In genomic region chr14:104331871-104332605, GRCh38 we compare ENCODE assay signal across 22 cellular contexts.
DNase-seq lines count a peak whose midpoint lies in the region; ATAC-seq and TF ChIP-seq lines count a peak whose summit lies in the region.
"Had no signal": no experiment of that assay in that cellular context is flagged by ENCODE, and none has a peak within 500 bp of the region (broad histone marks: within the 10 kb centered on the region; RNA-seq: fewer than 3 reads in every experiment).

No MANE protein-coding gene starts in this region.

- peak; percentile 12 for TF ChIP-seq CTCF in MCF 10A (IDR thresholded peaks at IDR 0.05; ENCODE audit: unreplicated experiment)
- no peak for TF ChIP-seq CTCF in mammary epithelial cell (conservative IDR thresholded peaks at IDR 0.05 in 1 of 2, IDR thresholded peaks at IDR 0.05 in 1 of 2; ENCODE audit: extremely low read depth in 1 of 2, insufficient read depth in 1 of 2, low read depth in 1 of 2, low read length in 2 of 2)
- TF ChIP-seq CTCF in OCI-LY1 (IDR thresholded peaks at IDR 0.05; ENCODE audit: low read length) = peak; percentile 58
- peak; percentile 28 for TF ChIP-seq CTCF in glutamatergic neuron (IDR thresholded peaks at IDR 0.05; ENCODE audit: partially characterized antibody, unreplicated experiment)
- no peak for TF ChIP-seq CTCF in testis (IDR thresholded peaks at IDR 0.05)
- TF ChIP-seq CTCF in progenitor cell of endocrine pancreas (IDR thresholded peaks at IDR 0.05; ENCODE audit: unreplicated experiment) = no peak

- POLR2A ChIA-PET in MCF 10A (lab: Yijun Ruan, JAX) = no interaction called here
- POLR2A ChIA-PET in activated CD8-positive, alpha-beta T cell treated with anti-CD3 and anti-CD28 coated beads, Interleukin-2, amount 10 ng/mL, durations not matched to agents 7 days and 5 days (lab: Charles Lee) = no interaction called here

- H3K36me3 Mint-ChIP-seq in MCF 10A (ENCODE audit: insufficient read depth, unreplicated experiment) (no peaks in the 10 kb centered on the region), glutamatergic neuron (ENCODE audit: unreplicated experiment) (peaks cover 18% of the 10 kb centered on the region), progenitor cell of endocrine pancreas (ENCODE audit: insufficient read depth) (no peaks in the 10 kb centered on the region)
- no peaks in the 10 kb centered on the region for H3K36me3 Mint-ChIP-seq in activated CD8-positive, alpha-beta T cell treated with anti-CD3 and anti-CD28 coated beads, Interleukin-2, amount 10 ng/mL, durations not matched to agents 7 days and 5 days (ENCODE audit: low read depth)
- H3K36me3 Mint-ChIP-seq: activated naive CD4-positive, alpha-beta T cell treated with anti-CD3 and anti-CD28 coated beads, Interleukin-2, amount 10 ng/mL, durations not matched to agents 7 days and 5 days had no signal

- H3K27me3 Mint-ChIP-seq in MCF 10A (ENCODE audit: insufficient read depth, unreplicated experiment) (peaks cover 12% of the 10 kb centered on the region), glutamatergic neuron (ENCODE audit: unreplicated experiment) (peaks cover 5% of the 10 kb centered on the region), progenitor cell of endocrine pancreas (peaks cover 15% of the 10 kb centered on the region)
- no peaks in the 10 kb centered on the region for H3K27me3 Mint-ChIP-seq in activated CD8-positive, alpha-beta T cell treated with anti-CD3 and anti-CD28 coated beads, Interleukin-2, amount 10 ng/mL, durations not matched to agents 7 days and 5 days (ENCODE audit: low read depth)

- H3K9me3 ChIP-seq in mammary epithelial cell (replicated peaks; ENCODE audit: insufficient read depth, low read length) = peaks cover 26% of the 10 kb centered on the region
- H3K9me3 ChIP-seq in OCI-LY1 (ENCODE audit: low read length) = peaks cover 9% of the 10 kb centered on the region; the same call in 1 of the 2 replicates
- H3K9me3 ChIP-seq in testis = no peaks in the 10 kb centered on the region
- H3K9me3 ChIP-seq: Caco-2 had no signal

- H3K9ac ChIP-seq in mammary epithelial cell (ENCODE audit: insufficient read depth, low read length) = no peak overlapping the region
- no peak overlapping the region for H3K9ac ChIP-seq in OCI-LY1 (ENCODE audit: low read length)

- TF ChIP-seq POLR2A in testis (IDR thresholded peaks at IDR 0.05) = no peak

- BruUV-seq in MCF 10A (replicated peaks; lab: Mats Ljungman, UMichigan) (no TSS peak), mammary epithelial cell (replicated peaks; lab: Mats Ljungman, UMichigan) (no TSS peak)

- H3K36me3 ChIP-seq in mammary epithelial cell (ENCODE audit: insufficient read depth, low read length) (no peaks in the 10 kb centered on the region), OCI-LY1 (ENCODE audit: insufficient read depth, low read length) (no peaks in the 10 kb centered on the region), testis (ENCODE audit: low read depth, missing control alignments) (no peaks in the 10 kb centered on the region)

- dilution Hi-C loops in mammary epithelial cell (cut with HindIII; ENCODE audit: low sequenced_read_pairs) = loop anchor here (5.0 kb wide), 1 partner anchor 100 kb away; no protein-coding TSS in a partner anchor

- H2AFZ ChIP-seq in mammary epithelial cell (ENCODE audit: low read depth, low read length) (no peak overlapping the region), OCI-LY1 (ENCODE audit: low read length) (no peak overlapping the region)

- peaks cover 18% of the 10 kb centered on the region for H3K9me3 Mint-ChIP-seq in MCF 10A (ENCODE audit: unreplicated experiment)
- peaks cover 4% of the 10 kb centered on the region for H3K9me3 Mint-ChIP-seq in glutamatergic neuron (ENCODE audit: unreplicated experiment)
- peaks cover 7% of the 10 kb centered on the region for H3K9me3 Mint-ChIP-seq in activated CD8-positive, alpha-beta T cell treated with anti-CD3 and anti-CD28 coated beads, Interleukin-2, amount 10 ng/mL, durations not matched to agents 7 days and 5 days (ENCODE audit: insufficient read depth)
- peaks cover 16% of the 10 kb centered on the region for H3K9me3 Mint-ChIP-seq in progenitor cell of endocrine pancreas (ENCODE audit: low read depth)

- H3K4me3 Mint-ChIP-seq in MCF 10A (ENCODE audit: unreplicated experiment) (no peak overlapping the region), glutamatergic neuron (ENCODE audit: unreplicated experiment) (no peak overlapping the region), progenitor cell of endocrine pancreas (ENCODE audit: low read depth) (no peak overlapping the region)
- no peak overlapping the region for H3K4me3 Mint-ChIP-seq in activated CD8-positive, alpha-beta T cell treated with anti-CD3 and anti-CD28 coated beads, Interleukin-2, amount 10 ng/mL, durations not matched to agents 7 days and 5 days
- H3K4me3 Mint-ChIP-seq: activated naive CD4-positive, alpha-beta T cell treated with anti-CD3 and anti-CD28 coated beads, Interleukin-2, amount 10 ng/mL, durations not matched to agents 7 days and 5 days had no signal

- H3K4me1 ChIP-seq in mammary epithelial cell (ENCODE audit: insufficient read depth, low read length) (no peaks in the 10 kb centered on the region), OCI-LY1 (ENCODE audit: insufficient read depth, low read length, severe bottlenecking) (no peaks in the 10 kb centered on the region), testis (peaks cover 3% of the 10 kb centered on the region)
- H3K4me1 ChIP-seq: Caco-2 had no signal

- H3K27me3 ChIP-seq in mammary epithelial cell (ENCODE audit: insufficient read depth, low read length) (no peaks in the 10 kb centered on the region), OCI-LY1 (ENCODE audit: insufficient read depth, low read length) (no peaks in the 10 kb centered on the region; the same call in 1 of the 2 replicates), testis (no peaks in the 10 kb centered on the region)

- WGBS in mammary epithelial cell (ENCODE audit: low coverage, missing lambda C conversion rate) = 81% methylated on average over 18 of the region's 20 CpGs
- 87 to 91% methylated on average over 19 to 20 of the region's 20 CpGs for WGBS in testis, 2 donors

- H3K4me1 Mint-ChIP-seq in MCF 10A (ENCODE audit: insufficient read depth, unreplicated experiment) (no peaks in the 10 kb centered on the region), glutamatergic neuron (ENCODE audit: low read depth, unreplicated experiment) (peaks cover 2% of the 10 kb centered on the region), progenitor cell of endocrine pancreas (ENCODE audit: low read depth) (no peaks in the 10 kb centered on the region)
- no peaks in the 10 kb centered on the region for H3K4me1 Mint-ChIP-seq in activated CD8-positive, alpha-beta T cell treated with anti-CD3 and anti-CD28 coated beads, Interleukin-2, amount 10 ng/mL, durations not matched to agents 7 days and 5 days (ENCODE audit: low read depth)
- H3K4me1 Mint-ChIP-seq: activated naive CD4-positive, alpha-beta T cell treated with anti-CD3 and anti-CD28 coated beads, Interleukin-2, amount 10 ng/mL, durations not matched to agents 7 days and 5 days had no signal

- no peaks in the 10 kb centered on the region for H4K20me1 ChIP-seq in mammary epithelial cell (ENCODE audit: insufficient read depth, low read length)
- no peaks in the 10 kb centered on the region for H4K20me1 ChIP-seq in OCI-LY1 (ENCODE audit: insufficient read depth, low read length)

- H3K4me2 ChIP-seq in mammary epithelial cell (ENCODE audit: insufficient read depth, low read depth, low read length) = no peak overlapping the region
- H3K4me2 ChIP-seq in OCI-LY1 (ENCODE audit: low read length) = no peak overlapping the region

- CTCF ChIA-PET in MCF 10A (lab: Yijun Ruan, JAX) (interaction anchor here (0.6 kb wide), 1 partner anchor 161 kb away, joined by 3 read pairs; no protein-coding TSS in a partner anchor), mammary epithelial cell (lab: Charles Lee; ENCODE audit: low non-redundant PET) (no interaction called here)
- CTCF ChIA-PET in activated CD8-positive, alpha-beta T cell treated with anti-CD3 and anti-CD28 coated beads, Interleukin-2, amount 10 ng/mL, durations not matched to agents 7 days and 5 days (lab: Charles Lee) = no interaction called here

- no peak overlapping the region for H3K27ac Mint-ChIP-seq in MCF 10A (ENCODE audit: low read depth, unreplicated experiment)
- no peak overlapping the region for H3K27ac Mint-ChIP-seq in glutamatergic neuron (ENCODE audit: unreplicated experiment)
- no peak overlapping the region for H3K27ac Mint-ChIP-seq in activated CD8-positive, alpha-beta T cell treated with anti-CD3 and anti-CD28 coated beads, Interleukin-2, amount 10 ng/mL, durations not matched to agents 7 days and 5 days
- no peak overlapping the region for H3K27ac Mint-ChIP-seq in progenitor cell of endocrine pancreas
- H3K27ac Mint-ChIP-seq: activated naive CD4-positive, alpha-beta T cell treated with anti-CD3 and anti-CD28 coated beads, Interleukin-2, amount 10 ng/mL, durations not matched to agents 7 days and 5 days had no signal

- in situ Hi-C loops in mammary epithelial cell (cut with MboI; ENCODE audit: low sequenced_read_pairs in 2 of 2) = no loop called here

- no peaks in the 10 kb centered on the region for H3F3A ChIP-seq in OCI-LY1 (ENCODE audit: insufficient read depth, low read length)

- H3K79me2 ChIP-seq in mammary epithelial cell (ENCODE audit: insufficient read depth, low read length) (no peaks in the 10 kb centered on the region), OCI-LY1 (ENCODE audit: insufficient read depth, low read length) (no peaks in the 10 kb centered on the region)

- no peak overlapping the region for H3K4me3 ChIP-seq in mammary epithelial cell (replicated peaks in 1 of 3; ENCODE audit: insufficient read depth in 1 of 3, low read depth in 2 of 3, low read length in 3 of 3)
- H3K4me3 ChIP-seq in OCI-LY1 (ENCODE audit: low read depth, low read length, poor library complexity, severe bottlenecking) = no peak overlapping the region
- no peak overlapping the region for H3K4me3 ChIP-seq in testis

- intact Hi-C loops in MCF 10A (cut with micrococcal nuclease) (no loop called here), mammary epithelial cell (cut with micrococcal nuclease) (no loop called here), testis (cut with DNase I; ENCODE audit: low total_unique reads) (no loop called here)

- DNase-seq in MCF 10A (ENCODE audit: unreplicated experiment) (no peak), mammary epithelial cell (no peak), glutamatergic neuron (no peak), testis (peak; percentile 9), NCI-H1417 (lab: John Stamatoyannopoulos, UW) (no peak), progenitor cell of endocrine pancreas (ENCODE audit: low spot score, unreplicated experiment) (no peak)
- DNase-seq in activated CD8-positive, alpha-beta T cell treated with anti-CD3 and anti-CD28 coated beads, Interleukin-2, amount 10 ng/mL, durations not matched to agents 7 days and 5 days = no peak
- DNase-seq: activated CD4-positive, CD25-positive, alpha-beta regulatory T cell; activated naive CD4-positive, alpha-beta T cell treated with anti-CD3 and anti-CD28 coated beads, Interleukin-2, amount 10 ng/mL, durations not matched to agents 7 days and 5 days; Caco-2; dermis blood vessel endothelial cell; GDM1; KG1; midbrain; NCI-H187 treated with DMSO at 0.1 percent for 48 hours; NCI-H526 treated with DMSO at 0.1 percent for 48 hours; occipital lobe; small intestine; stimulated activated naive CD4-positive, alpha-beta T cell had no signal

- no peaks in the 10 kb centered on the region for H3K9me2 ChIP-seq in OCI-LY1 (ENCODE audit: low read depth, low read length)

- ATAC-seq in activated CD8-positive, alpha-beta T cell treated with anti-CD3 and anti-CD28 coated beads, Interleukin-2, amount 10 ng/mL, durations not matched to agents 7 days and 5 days = no peak
- ATAC-seq: esophagus mucosa had no signal

- H3K27ac ChIP-seq in mammary epithelial cell (ENCODE audit: insufficient read depth, low read depth, low read length) (no peak overlapping the region), OCI-LY1 (ENCODE audit: low read depth, low read length, poor library complexity, severe bottlenecking) (no peak overlapping the region), testis (no peak overlapping the region)
- H3K27ac ChIP-seq: HL-60 had no signal

Comparison
In these comparisons a context has a peak if more than half of its experiments do, and no peak if none do; other contexts are left out.
1. CTCF ChIP-seq: peak in MCF 10A (single experiment), OCI-LY1 (single experiment) and glutamatergic neuron (single experiment); none in mammary epithelial cell (0 of 2), testis (0 of 3) and progenitor cell of endocrine pancreas (single experiment).